In genomic region chr22:22701557-22701956, GRCh38 we compare ENCODE assay signal across 19 cellular contexts. TPM values are rescaled to one million over a fixed set of nuclear protein-coding genes. Genes with fewer than 3 reads are reported as not detected.
"Had no signal": no experiment of that assay in that cellular context is flagged by ENCODE, and none has a peak within 500 bp of the region (broad histone marks: within the 10 kb centered on the region; RNA-seq: fewer than 3 reads in every experiment).

No MANE protein-coding gene starts in this region.

RNA-seq across cellular contexts. Expression of gene GGTLC2, which starts 57.1 kb away (rescaled TPM):
- total RNA-seq: activated CD4-positive, alpha-beta memory T cell treated with anti-CD3 and anti-CD28 coated beads, Interleukin-2, amount 10 ng/mL, durations not matched to agents 7 days and 5 days; activated CD4-positive, alpha-beta T cell treated with anti-CD3 and anti-CD28 coated beads for 36 hours; activated CD4-positive, alpha-beta T cell treated with anti-CD3 and anti-CD28 coated beads, Interleukin-2, amount 10 ng/mL, durations not matched to agents 7 days and 5 days; activated CD8-positive, alpha-beta memory T cell treated with anti-CD3 and anti-CD28 coated beads, Interleukin-2, amount 10 ng/mL, durations not matched to agents 7 days and 5 days; activated CD8-positive, alpha-beta T cell treated with anti-CD3 and anti-CD28 coated beads, Interleukin-2, amount 10 ng/mL, durations not matched to agents 7 days and 5 days; activated naive CD4-positive, alpha-beta T cell treated with anti-CD3 and anti-CD28 coated beads for 36 hours; activated naive CD4-positive, alpha-beta T cell treated with anti-CD3 and anti-CD28 coated beads, Interleukin-2, amount 50 U/mL, for 72 hours; activated naive CD8-positive, alpha-beta T cell treated with anti-CD3 and anti-CD28 coated beads for 36 hours; activated T-helper 2 cell treated with anti-CD3 and anti-CD28 coated beads, Interferon-gamma antibody, Interleukin-2, Interleukin-4, amounts not matched to agents 10 μg/mL and 5 μg/mL and 100 μg/mL, durations not matched to agents 14 hours and 24 hours and 36 hours; adrenal gland; aorta; astrocyte; body of pancreas; breast epithelium; T-cell; T-helper 1 cell treated with Interleukin-12 subunit alpha and Interleukin-12 subunit beta and Interleukin-4 antibody, amounts not matched to agents 30 ng/mL and 1 ng/mL, for 36 hours; T-helper 17 cell; T-helper 2 cell treated with Interferon-gamma antibody and Interleukin-4, amounts not matched to agents 100 ng/mL and 5 ng/mL, for 36 hours; WTC11 had no signal
- polyA plus RNA-seq: adrenal gland, aorta had no signal
